9 cellular contexts compared by ENCODE assay signal in the genomic region with DNA sequence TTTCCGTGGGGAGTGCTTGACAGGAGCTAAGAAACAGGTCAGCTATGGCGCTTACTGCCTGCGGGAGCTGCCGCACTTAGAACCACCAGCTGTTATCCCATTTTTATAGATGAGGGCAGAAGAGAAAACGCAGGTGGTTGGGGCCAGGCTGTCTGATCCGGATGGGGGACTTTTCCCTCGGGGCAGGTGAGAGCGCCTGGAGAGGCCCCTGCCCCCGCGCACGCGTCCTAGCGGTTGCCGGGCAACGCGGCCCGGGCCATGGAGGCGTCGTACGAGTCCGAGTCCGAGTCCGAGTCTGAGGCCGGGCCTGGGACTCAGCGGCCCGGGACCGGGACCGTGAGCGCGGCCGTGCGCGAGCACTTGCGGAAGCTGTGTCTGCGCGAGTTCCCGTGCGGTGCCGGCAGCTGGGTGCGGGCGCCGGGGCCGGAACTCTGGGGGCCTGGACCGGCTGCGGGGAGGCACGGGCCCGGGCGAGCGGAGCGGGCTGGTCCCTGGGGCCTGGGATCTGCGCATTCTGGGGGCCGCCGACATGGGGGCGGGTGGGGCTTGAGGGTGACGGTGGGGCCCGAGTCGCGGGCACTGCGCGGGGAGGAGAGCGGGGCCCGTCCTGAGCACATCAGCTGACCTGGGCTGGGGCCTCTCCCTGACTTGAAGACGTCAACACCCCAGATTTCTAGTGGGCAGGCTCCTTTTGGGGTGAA. TPM values are rescaled to one million over a fixed set of nuclear protein-coding genes. Genes with fewer than 3 reads are reported as not detected.
DNase-seq lines count a peak whose midpoint lies in the region; ATAC-seq and TF ChIP-seq lines count a peak whose summit lies in the region.
"Had no signal": no experiment of that assay in that cellular context is flagged by ENCODE, and none has a peak within 500 bp of the region (broad histone marks: within the 10 kb centered on the region; RNA-seq: fewer than 3 reads in every experiment).

LRRC43 (plus strand) TSS at position 237 of the 701 bp plus-strand sequence; CDS start at position 259, 22 bp downstream.

- peaks cover 7% of the 10 kb centered on the region for H3K4me1 Mint-ChIP-seq in activated naive CD4-positive, alpha-beta T cell treated with anti-CD3 and anti-CD28 coated beads for 36 hours (ENCODE audit: low read depth)

- no peak within 1 kb of the TSS for H3K27ac Mint-ChIP-seq in activated naive CD4-positive, alpha-beta T cell treated with anti-CD3 and anti-CD28 coated beads for 36 hours

- TF ChIP-seq CTCF in left ventricle myocardium inferior (IDR thresholded peaks at IDR 0.05; ENCODE audit: borderline replicate concordance), result no peak

- H3K4me3 Mint-ChIP-seq in activated naive CD4-positive, alpha-beta T cell treated with anti-CD3 and anti-CD28 coated beads for 36 hours, result peak within 1 kb of the TSS; percentile 75

- CTCF ChIA-PET in activated naive CD4-positive, alpha-beta T cell treated with anti-CD3 and anti-CD28 coated beads for 36 hours (lab: Charles Lee), result interaction anchor here (0.6 to 1.5 kb wide), 2 partner anchors 53 to 748 kb away, joined by 3 to 4 read pairs; no protein-coding TSS in a partner anchor

- no peaks in the 10 kb centered on the region for H3K36me3 ChIP-seq in left ventricle myocardium inferior

- H3K9me3 ChIP-seq in left ventricle myocardium inferior (replicated peaks), result no peaks in the 10 kb centered on the region

- intact Hi-C loops in activated naive CD4-positive, alpha-beta T cell treated with anti-CD3 and anti-CD28 coated beads for 36 hours (cut with micrococcal nuclease), result no loop called here
- intact Hi-C loops in left ventricle myocardium inferior (cut with micrococcal nuclease), result no loop called here
- intact Hi-C loops in posterior vena cava (cut with DNase I), result no loop called here

- H3K27me3 Mint-ChIP-seq in activated naive CD4-positive, alpha-beta T cell treated with anti-CD3 and anti-CD28 coated beads for 36 hours (ENCODE audit: low read depth), result peaks cover 7% of the 10 kb centered on the region

- H3K27ac ChIP-seq in left ventricle myocardium inferior (replicated peaks), result no peak within 1 kb of the TSS
- H3K27ac ChIP-seq: KMS-11 had no signal

- peak within 1 kb of the TSS; percentile 65 for H3K4me3 ChIP-seq in left ventricle myocardium inferior

- DNase-seq in DMS53 treated with DMSO at 0.1 percent for 48 hours (lab: John Stamatoyannopoulos, UW; ENCODE audit: unreplicated experiment), result peak; percentile 80
- DNase-seq in NCI-H2171 (lab: John Stamatoyannopoulos, UW), result peak; percentile 93
- DNase-seq in activated naive CD4-positive, alpha-beta T cell treated with anti-CD3 and anti-CD28 coated beads for 36 hours, result peak; percentile 44
- DNase-seq in left ventricle myocardium inferior, result no peak
- DNase-seq in posterior vena cava (ENCODE audit: low spot score), result peak; percentile 85
- DNase-seq in kidney glomerular epithelial cell (lab: John Stamatoyannopoulos, UW), result no peak

- peaks cover 24% of the 10 kb centered on the region for H3K27me3 ChIP-seq in left ventricle myocardium inferior (ENCODE audit: low read depth)

- no peaks in the 10 kb centered on the region for H3K9me3 Mint-ChIP-seq in activated naive CD4-positive, alpha-beta T cell treated with anti-CD3 and anti-CD28 coated beads for 36 hours

- peaks cover 8% of the 10 kb centered on the region for H3K4me1 ChIP-seq in left ventricle myocardium inferior

- H3K36me3 Mint-ChIP-seq in activated naive CD4-positive, alpha-beta T cell treated with anti-CD3 and anti-CD28 coated beads for 36 hours (ENCODE audit: low read depth), result no peaks in the 10 kb centered on the region

- ATAC-seq in GM21390 (IDR thresholded peaks at IDR 0.05; ENCODE audit: unreplicated experiment), result no peak
- ATAC-seq in HG03139 (IDR thresholded peaks at IDR 0.05; ENCODE audit: unreplicated experiment), result no peak

RNA-seq across cellular contexts. Expression of gene LRRC43, which starts in this region (rescaled TPM):
- under 1 TPM in 1 of 2 experiments, not detected in 1; 0.60 TPM for total RNA-seq in activated naive CD4-positive, alpha-beta T cell treated with anti-CD3 and anti-CD28 coated beads for 36 hours
- total RNA-seq in left ventricle myocardium inferior, result 0.74 TPM
- total RNA-seq in posterior vena cava, result under 1 TPM in 1 of 2 donors, not detected in 1; 0.60 TPM

Comparison
In these comparisons a context has a peak if more than half of its experiments do, and no peak if none do; other contexts are left out.
1. Peak in DNase-seq in activated naive CD4-positive, alpha-beta T cell treated with anti-CD3 and anti-CD28 coated beads for 36 hours; RNA of the gene not detected or under 1 TPM.
2. Peak in DNase-seq in posterior vena cava; RNA of the gene not detected or under 1 TPM.
3. DNase-seq: peak in DMS53 treated with DMSO at 0.1 percent for 48 hours (single experiment) and NCI-H2171 (single experiment); none in left ventricle myocardium inferior (single experiment) and kidney glomerular epithelial cell (single experiment).